ENCODE assay signal across 8 cellular contexts in the genomic region with DNA sequence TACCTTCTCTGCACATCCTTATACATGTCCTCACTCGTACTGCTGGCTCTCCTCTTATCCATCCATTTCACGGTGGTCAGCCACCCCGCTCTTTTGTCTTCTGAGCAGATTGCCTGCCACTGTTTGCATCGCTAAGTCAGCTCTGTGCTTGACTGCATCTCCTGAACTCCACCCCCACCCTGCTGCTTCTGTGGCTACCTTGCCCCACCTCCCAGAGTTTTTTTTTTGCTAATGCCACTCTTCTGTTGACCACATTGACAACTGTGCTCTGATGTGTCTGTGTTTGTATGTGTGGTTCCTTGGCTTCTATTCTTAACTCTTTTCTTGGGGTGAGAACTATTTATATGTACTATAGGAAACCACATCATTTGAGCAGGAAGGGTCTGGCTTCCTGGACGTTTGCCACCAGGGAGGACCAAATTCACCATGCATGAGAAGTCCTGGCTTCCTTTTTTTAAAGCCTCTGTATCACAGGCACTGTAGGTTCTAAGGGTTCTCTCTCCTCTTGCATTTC. TPM values are rescaled to one million over a fixed set of nuclear protein-coding genes. Genes with fewer than 3 reads are reported as not detected.
DNase-seq lines count a peak whose midpoint lies in the region; ATAC-seq and TF ChIP-seq lines count a peak whose summit lies in the region.

No MANE protein-coding gene starts in this region.

- H3K9ac ChIP-seq in BLaER1 treated with 17β-estradiol and CSF1 and Interleukin-3, amounts not matched to agents 10 nM and 100 nM, result peak overlapping the region in 10 of 11 experiments; percentile 21 to 70 (median 56); a peak in 17 of 22 replicates

- no peak for TF ChIP-seq CTCF in lower lobe of right lung (IDR thresholded peaks at IDR 0.05)
- no peak for TF ChIP-seq CTCF in BE2C (IDR thresholded peaks at IDR 0.05; ENCODE audit: low read depth, low read length)

- peak overlapping the region in 7 of 10 experiments; percentile 28 to 56 (median 42); a peak in 12 of 20 replicates for H3K4me3 ChIP-seq in BLaER1 treated with 17β-estradiol and CSF1 and Interleukin-3, amounts not matched to agents 10 nM and 100 nM
- H3K4me3 ChIP-seq in lower lobe of right lung, result no peak overlapping the region
- no peak overlapping the region for H3K4me3 ChIP-seq in BE2C (ENCODE audit: low read depth, low read length)

- no peaks in the 10 kb centered on the region for H3K36me3 ChIP-seq in BLaER1 treated with 17β-estradiol and CSF1 and Interleukin-3, amounts not matched to agents 10 nM and 100 nM
- no peaks in the 10 kb centered on the region for H3K36me3 ChIP-seq in lower lobe of right lung
- H3K36me3 ChIP-seq in BE2C, result no peaks in the 10 kb centered on the region

- H3K4me1 ChIP-seq in BLaER1 treated with 17β-estradiol and CSF1 and Interleukin-3, amounts not matched to agents 10 nM and 100 nM, result peaks cover 28 to 71% (median 48%) of the 10 kb centered on the region in 10 experiments
- H3K4me1 ChIP-seq in lower lobe of right lung, result peaks cover 6% of the 10 kb centered on the region
- no peaks in the 10 kb centered on the region for H3K4me1 ChIP-seq in BE2C

- peak; percentile 43 for DNase-seq in SIG-M5 (lab: John Stamatoyannopoulos, UW)
- DNase-seq in lower lobe of right lung, result no peak
- no peak for DNase-seq in NCI-H524 treated with DMSO at 0.1 percent for 48 hours (lab: John Stamatoyannopoulos, UW)
- DNase-seq in BE2C, result no peak
- no peak for DNase-seq in DMS 273 treated with DMSO at 0.1 percent for 48 hours (lab: John Stamatoyannopoulos, UW)

- peaks cover 0 to 6% (median 0%) of the 10 kb centered on the region in 11 experiments; a peak in 1 of 22 replicates for H4K20me1 ChIP-seq in BLaER1 treated with 17β-estradiol and CSF1 and Interleukin-3, amounts not matched to agents 10 nM and 100 nM

- H3K27ac ChIP-seq in BLaER1 treated with 17β-estradiol and CSF1 and Interleukin-3, amounts not matched to agents 10 nM and 100 nM, result peak overlapping the region in 10 of 11 experiments; percentile 17 to 80 (median 70); a peak in 19 of 22 replicates
- H3K27ac ChIP-seq in lower lobe of right lung, result no peak overlapping the region

- H3K9me3 ChIP-seq in BLaER1 treated with 17β-estradiol and CSF1 and Interleukin-3, amounts not matched to agents 10 nM and 100 nM (replicated peaks in 1 of 11), result peaks cover 0 to 7% (median 0%) of the 10 kb centered on the region in 11 experiments; a peak in 2 of 22 replicates
- H3K9me3 ChIP-seq in lower lobe of right lung (no peaks in the 10 kb centered on the region), BE2C (no peaks in the 10 kb centered on the region)

- ATAC-seq in GM19025 (IDR thresholded peaks at IDR 0.05; ENCODE audit: low read depth, unreplicated experiment), result peak; percentile 88
- ATAC-seq in HG03060 (IDR thresholded peaks at IDR 0.05; ENCODE audit: low read depth, unreplicated experiment), result peak; percentile 74
- ATAC-seq in lower lobe of right lung, result peak; percentile 11 to 75

- intact Hi-C loops in lower lobe of right lung (cut with DNase I), result no loop called here

- peak overlapping the region; percentile 75 to 96 (median 89) for H3K4me2 ChIP-seq in BLaER1 treated with 17β-estradiol and CSF1 and Interleukin-3, amounts not matched to agents 10 nM and 100 nM

- peaks cover 0 to 22% (median 0%) of the 10 kb centered on the region in 11 experiments; a peak in 2 of 22 replicates for H3K27me3 ChIP-seq in BLaER1 treated with 17β-estradiol and CSF1 and Interleukin-3, amounts not matched to agents 10 nM and 100 nM
- H3K27me3 ChIP-seq in lower lobe of right lung (ENCODE audit: low read depth) (no peaks in the 10 kb centered on the region), BE2C (peaks cover 56% of the 10 kb centered on the region)

RNA-seq across cellular contexts. Expression of a gene that starts 12.8 kb away (rescaled TPM):
- 42.4 TPM for total RNA-seq in lower lobe of right lung
- polyA plus RNA-seq in BE2C (2012; ENCODE audit: insufficient read depth, insufficient read length, low read depth), result 13.1 TPM

Comparison
In these comparisons a context has a peak if more than half of its experiments do, and no peak if none do; other contexts are left out.
1. H3K4me3 ChIP-seq: peak in BLaER1 treated with 17β-estradiol and CSF1 and Interleukin-3, amounts not matched to agents 10 nM and 100 nM (7 of 10); none in lower lobe of right lung (single experiment) and BE2C (single experiment).
2. Peak in every context shown above with its lines, with median percentiles within 50 percentile points of each other: ATAC-seq.